In the genomic region with DNA sequence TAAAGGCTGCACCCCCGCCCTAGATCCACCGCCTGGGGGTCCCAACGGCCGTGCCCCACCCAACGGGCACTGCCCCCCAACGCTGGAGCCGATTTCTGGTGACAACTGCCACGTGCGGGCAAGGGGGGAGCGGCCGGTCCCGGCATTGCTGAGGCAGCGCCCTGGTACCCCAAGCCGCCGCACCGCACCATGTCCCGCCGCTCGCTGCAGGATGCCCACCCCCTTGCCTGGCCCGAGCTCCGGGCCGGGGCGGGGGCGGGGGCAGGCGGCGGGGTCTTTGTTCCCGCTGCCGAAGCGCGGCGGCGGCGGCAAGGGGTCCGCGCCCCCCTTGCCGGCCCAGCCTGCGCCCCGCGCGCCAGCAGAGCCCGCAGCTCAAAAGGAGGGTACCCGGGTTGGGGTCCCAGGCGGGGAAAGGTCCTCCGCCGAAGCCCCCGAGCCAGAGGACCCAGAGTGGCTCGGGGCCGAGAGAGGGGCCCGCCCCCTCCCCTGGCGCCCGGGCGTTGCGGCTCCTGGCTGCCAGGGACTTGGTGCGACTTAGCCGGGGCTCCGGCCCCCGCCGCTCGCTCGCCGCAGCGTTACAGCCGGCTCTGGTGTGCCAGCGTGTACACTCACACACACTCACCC, we compare ENCODE assay signal across 8 cellular contexts. TPM values are rescaled to one million over a fixed set of nuclear protein-coding genes. Genes with fewer than 3 reads are reported as not detected.
DNase-seq lines count a peak whose midpoint lies in the region; ATAC-seq and TF ChIP-seq lines count a peak whose summit lies in the region.

No MANE protein-coding gene starts in this region.

- CTCF ChIA-PET in Caco-2 (lab: Charles Lee) = interaction anchor here (0.6 to 1.7 kb wide), 2 partner anchors 28 to 121 kb away, joined by 3 to 5 read pairs; partner anchors contain the start of gene UBL7

- H3K27ac Mint-ChIP-seq in Caco-2 (ENCODE audit: unreplicated experiment) (no peak overlapping the region), immature natural killer cell (no peak overlapping the region)
- H3K27ac Mint-ChIP-seq in activated naive CD8-positive, alpha-beta T cell treated with anti-CD3 and anti-CD28 coated beads for 36 hours = peak overlapping the region; percentile 88

- POLR2A ChIA-PET in Caco-2 (lab: Charles Lee) = interaction anchor here (0.6 to 0.9 kb wide), 4 partner anchors 10 to 61 kb away, joined by 3 to 8 read pairs (median 4); no protein-coding TSS in a partner anchor

- H3K36me3 ChIP-seq in Caco-2 (ENCODE audit: control insufficient read depth, insufficient read depth, low read length) (no peaks in the 10 kb centered on the region; the same call in none of the 2 replicates), thymus (ENCODE audit: control insufficient read depth, insufficient read depth) (no peaks in the 10 kb centered on the region)

- no peaks in the 10 kb centered on the region for H3K9me3 ChIP-seq in Caco-2
- H3K9me3 ChIP-seq in thymus (ENCODE audit: control insufficient read depth) = no peaks in the 10 kb centered on the region

- intact Hi-C loops in Caco-2 (cut with micrococcal nuclease; ENCODE audit: unreplicated experiment) = loop anchor here (5.0 kb wide), 1 partner anchor 49 kb away; no protein-coding TSS in a partner anchor

- H3K36me3 Mint-ChIP-seq in Caco-2 (ENCODE audit: insufficient read depth, unreplicated experiment) (peaks cover 22% of the 10 kb centered on the region), immature natural killer cell (no peaks in the 10 kb centered on the region)
- H3K36me3 Mint-ChIP-seq in activated naive CD8-positive, alpha-beta T cell treated with anti-CD3 and anti-CD28 coated beads for 36 hours = peaks cover 38% of the 10 kb centered on the region

- no peak for DNase-seq in Caco-2
- DNase-seq in activated naive CD8-positive, alpha-beta T cell treated with anti-CD3 and anti-CD28 coated beads for 36 hours = peak; percentile 25
- peak in 1 of 3 donors; percentile 7 for DNase-seq in immature natural killer cell
- DNase-seq in central memory CD4-positive, alpha-beta T cell = no peak
- no peak for DNase-seq in NCI-H345 (lab: John Stamatoyannopoulos, UW)

- peak overlapping the region; percentile 94 for H3K4me3 ChIP-seq in Caco-2 (ENCODE audit: low read depth, low read length)
- H3K4me3 ChIP-seq in thymus (ENCODE audit: low read length) = peak overlapping the region; percentile 94

- H3K4me1 ChIP-seq in Caco-2 (peaks cover 12% of the 10 kb centered on the region), thymus (ENCODE audit: control insufficient read depth, insufficient read depth, low read length) (peaks cover 46% of the 10 kb centered on the region)

- TF ChIP-seq CTCF in Caco-2 (IDR thresholded peaks at IDR 0.05; ENCODE audit: insufficient read depth in 1 of 2, low read depth in 1 of 2, low read length in 1 of 2, severe bottlenecking in 1 of 2, unreplicated experiment in 1 of 2) = no peak

- no peaks in the 10 kb centered on the region for H3K27me3 Mint-ChIP-seq in Caco-2 (ENCODE audit: insufficient read depth, unreplicated experiment)
- H3K27me3 Mint-ChIP-seq in activated naive CD8-positive, alpha-beta T cell treated with anti-CD3 and anti-CD28 coated beads for 36 hours = no peaks in the 10 kb centered on the region
- peaks cover 0 to 2% (median 2%) of the 10 kb centered on the region in 3 donors for H3K27me3 Mint-ChIP-seq in immature natural killer cell (ENCODE audit: low read depth in 3 of 3)

- H3K9me3 Mint-ChIP-seq in Caco-2 (ENCODE audit: unreplicated experiment) = no peaks in the 10 kb centered on the region
- H3K9me3 Mint-ChIP-seq in activated naive CD8-positive, alpha-beta T cell treated with anti-CD3 and anti-CD28 coated beads for 36 hours = no peaks in the 10 kb centered on the region
- no peaks in the 10 kb centered on the region for H3K9me3 Mint-ChIP-seq in immature natural killer cell

- H3K27me3 ChIP-seq in Caco-2 (replicated peaks; ENCODE audit: control insufficient read depth, insufficient read depth, low read length) (no peaks in the 10 kb centered on the region), thymus (ENCODE audit: control insufficient read depth, insufficient read depth) (no peaks in the 10 kb centered on the region)

- H3K4me3 Mint-ChIP-seq in Caco-2 (ENCODE audit: unreplicated experiment) (peak overlapping the region; percentile 68), immature natural killer cell (peak overlapping the region; percentile 33 to 79 (median 76))
- H3K4me3 Mint-ChIP-seq in activated naive CD8-positive, alpha-beta T cell treated with anti-CD3 and anti-CD28 coated beads for 36 hours = peak overlapping the region; percentile 94

- WGBS in thymus = 1% methylated on average over 64 of the region's 64 CpGs

- BruUV-seq in Caco-2 (replicated peaks; lab: Mats Ljungman, UMichigan) = TSS peak; percentile 20

- H3K27ac ChIP-seq in thymus (ENCODE audit: low read depth) = peak overlapping the region; percentile 61

- ATAC-seq in HG02981 (IDR thresholded peaks at IDR 0.05; ENCODE audit: unreplicated experiment) (peak; percentile 14), GM21786 (IDR thresholded peaks at IDR 0.05; ENCODE audit: unreplicated experiment) (no peak)

- H3K4me1 Mint-ChIP-seq in Caco-2 (ENCODE audit: low read depth, unreplicated experiment) (peaks cover 32% of the 10 kb centered on the region), immature natural killer cell (peaks cover 31 to 58% of the 10 kb centered on the region in 2 donors)
- peaks cover 67% of the 10 kb centered on the region for H3K4me1 Mint-ChIP-seq in activated naive CD8-positive, alpha-beta T cell treated with anti-CD3 and anti-CD28 coated beads for 36 hours

RNA-seq across cellular contexts. Expression of gene SEMA7A, which starts 0.7 kb away (rescaled TPM):
- 31.4 and 38.1 TPM in 2 replicates for total RNA-seq in Caco-2 (2022)
- 10 to 100 TPM; 48.8 to 51.4 TPM for total RNA-seq in activated naive CD8-positive, alpha-beta T cell treated with anti-CD3 and anti-CD28 coated beads for 36 hours
- 1 to 10 TPM in 1 of 3 donors, under 1 TPM in 1, not detected in 1; 0.90 to 3.7 TPM for polyA plus RNA-seq in immature natural killer cell
- 12.3 TPM for polyA plus RNA-seq in thymus

RNA-seq across cellular contexts. Expression of gene UBL7, which starts 27.9 kb away (rescaled TPM):
- total RNA-seq in Caco-2 (2022) = 31.4 and 34.4 TPM in 2 replicates
- total RNA-seq in activated naive CD8-positive, alpha-beta T cell treated with anti-CD3 and anti-CD28 coated beads for 36 hours = 10 to 100 TPM; 56.6 to 56.8 TPM
- polyA plus RNA-seq in immature natural killer cell (100 to 1,000 TPM; 110 to 163 (median 128) TPM), thymus (38.7 TPM)
